Comparison of ENCODE assay signal across 1 cellular context in the genomic region with DNA sequence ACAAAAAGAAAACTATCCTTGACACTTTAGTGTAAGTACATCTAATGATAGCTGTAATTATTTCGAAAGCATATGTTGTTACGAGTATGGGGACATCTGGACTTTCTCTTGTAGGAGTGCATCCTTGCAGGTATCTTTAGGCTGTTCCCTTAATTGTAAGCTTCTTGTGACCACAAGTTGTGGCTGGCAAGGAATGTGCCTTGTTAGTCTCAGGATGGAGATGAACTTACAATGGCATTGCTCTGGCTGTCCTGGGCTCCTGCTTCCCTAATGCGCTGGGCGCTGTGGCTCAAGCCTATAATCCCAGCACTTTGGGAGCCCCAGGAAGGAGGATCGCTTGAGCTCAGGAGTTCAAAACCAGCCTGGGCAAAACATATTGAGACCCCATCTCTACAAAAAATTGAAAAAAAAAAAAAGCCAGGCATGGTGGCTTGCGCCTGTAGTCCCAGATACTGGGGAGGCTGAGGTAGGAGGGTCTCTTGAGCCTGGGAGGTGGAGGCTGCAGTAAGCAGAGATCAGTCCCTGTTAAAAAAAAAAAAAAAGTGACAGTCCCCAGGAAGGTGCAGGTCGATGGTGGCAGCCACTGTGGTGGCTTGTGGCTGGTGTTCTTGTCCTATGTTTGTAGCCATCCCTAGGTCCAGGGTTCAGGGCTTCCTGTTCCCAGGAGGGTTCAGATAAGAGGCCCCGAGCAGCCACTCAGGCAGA.
TF ChIP-seq lines count a peak whose summit lies in the region.

No MANE protein-coding gene starts in this region.

TF ChIP-seq in H1, 55 proteins besides CTCF, POLR2A, EP300 and RAD21:
- TF ChIP-seq CTBP2 (IDR thresholded peaks at IDR 0.05; ENCODE audit: borderline replicate concordance, insufficient read depth, insufficient read length, low read length) (no peak), CREB1 (IDR thresholded peaks at IDR 0.05) (no peak)
TF ChIP-seq in H1: peak in this region for 0.
